Comparison of ENCODE assay signal across 17 cellular contexts in the genomic region with DNA sequence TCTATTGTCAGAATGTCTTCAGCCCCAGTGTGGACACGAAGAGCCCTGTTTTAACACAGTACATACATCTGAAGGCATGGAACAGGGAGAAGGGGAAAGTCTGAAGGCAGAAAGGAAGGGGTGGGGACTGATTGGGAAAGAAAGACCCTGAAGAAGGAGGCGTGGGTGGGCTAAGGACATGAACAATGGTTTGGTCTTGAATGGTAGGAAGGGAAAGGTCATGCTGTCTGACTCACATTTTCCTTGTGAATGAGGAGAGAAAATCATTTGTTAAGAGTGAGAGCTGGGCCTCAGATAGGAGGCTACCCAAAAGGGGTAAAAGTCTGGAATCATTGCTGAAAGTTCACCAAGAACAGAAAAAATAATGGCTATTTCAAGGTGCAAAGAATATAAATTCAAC.
DNase-seq lines count a peak whose midpoint lies in the region; ATAC-seq and TF ChIP-seq lines count a peak whose summit lies in the region.
"Had no signal": no experiment of that assay in that cellular context is flagged by ENCODE, and none has a peak within 500 bp of the region (broad histone marks: within the 10 kb centered on the region; RNA-seq: fewer than 3 reads in every experiment).

No MANE protein-coding gene starts in this region.

- H3K79me2 ChIP-seq in mesendoderm (ENCODE audit: control insufficient read depth, insufficient read depth, low read length): no peaks in the 10 kb centered on the region
- no peaks in the 10 kb centered on the region for H3K79me2 ChIP-seq in mammary epithelial cell (ENCODE audit: insufficient read depth, low read length)

- no peak overlapping the region for H3K23ac ChIP-seq in mesendoderm (ENCODE audit: low read length)

- CTCF ChIA-PET in mammary epithelial cell (lab: Charles Lee; ENCODE audit: low non-redundant PET): no interaction called here

- H3K4me2 ChIP-seq in mesendoderm (ENCODE audit: low read length) (no peak overlapping the region), mammary epithelial cell (ENCODE audit: insufficient read depth, low read depth, low read length) (no peak overlapping the region)
- H3K4me2 ChIP-seq: BLaER1 had no signal

- no peak overlapping the region for H3K56ac ChIP-seq in mesendoderm (ENCODE audit: low read length)

- H3K9ac ChIP-seq in mesendoderm (ENCODE audit: low read length) (no peak overlapping the region), mammary epithelial cell (ENCODE audit: insufficient read depth, low read length) (no peak overlapping the region)
- H3K9ac ChIP-seq: BLaER1 had no signal

- H3K4me3 ChIP-seq in ectodermal cell (ENCODE audit: insufficient read depth, low read depth, low read length) (no peak overlapping the region), mesendoderm (ENCODE audit: low read length) (no peak overlapping the region), mammary epithelial cell (replicated peaks in 1 of 3; ENCODE audit: insufficient read depth in 1 of 3, low read depth in 2 of 3, low read length in 3 of 3) (no peak overlapping the region)
- H3K4me3 ChIP-seq: BLaER1, HAP-1, K562 had no signal

- peaks cover 40% of the 10 kb centered on the region for H3K9me3 Mint-ChIP-seq in activated T-helper 1 cell treated with anti-CD3 and anti-CD28 coated beads, Interleukin-12 subunit alpha, Interleukin-12 subunit beta, Interleukin-2, Interleukin-4 antibody, amounts not matched to agents 30 ng/mL and 10 ng/mL and 1 ng/mL, durations not matched to agents 14 hours and 24 hours and 36 hours

- H3K79me1 ChIP-seq in mesendoderm (ENCODE audit: low read length): no peaks in the 10 kb centered on the region

- H3K4ac ChIP-seq in mesendoderm (ENCODE audit: low read depth, low read length): no peak overlapping the region

- WGBS in ectodermal cell, 2 experiments: 53 to 68% methylated on average over 2 of the region's 2 CpGs
- WGBS in mesendoderm (ENCODE audit: extremely low coverage, insufficient coverage, low lambda C conversion rate): no CpG with 5 or more reads among the region's 2 CpGs
- WGBS in mammary epithelial cell (ENCODE audit: low coverage, missing lambda C conversion rate): 29% methylated on average over 2 of the region's 2 CpGs

- H4K8ac ChIP-seq in mesendoderm (ENCODE audit: low read depth, low read length): no peak overlapping the region

- no peaks in the 10 kb centered on the region for H3K36me3 ChIP-seq in ectodermal cell (ENCODE audit: control insufficient read depth, insufficient read depth, low read length)
- H3K36me3 ChIP-seq in mesendoderm (ENCODE audit: control insufficient read depth, insufficient read depth, low read length): peaks cover 1% of the 10 kb centered on the region
- H3K36me3 ChIP-seq in mammary epithelial cell (ENCODE audit: insufficient read depth, low read length): no peaks in the 10 kb centered on the region
- H3K36me3 ChIP-seq: BLaER1, HAP-1 had no signal

- no TSS peak for BruUV-seq in mammary epithelial cell (replicated peaks; lab: Mats Ljungman, UMichigan)

- no peak overlapping the region for H2BK120ac ChIP-seq in mesendoderm (ENCODE audit: low read depth, low read length)

- dilution Hi-C loops in mammary epithelial cell (cut with HindIII; ENCODE audit: low sequenced_read_pairs): no loop called here

- no peaks in the 10 kb centered on the region for H3K27me3 Mint-ChIP-seq in activated T-helper 1 cell treated with anti-CD3 and anti-CD28 coated beads, Interleukin-12 subunit alpha, Interleukin-12 subunit beta, Interleukin-2, Interleukin-4 antibody, amounts not matched to agents 30 ng/mL and 10 ng/mL and 1 ng/mL, durations not matched to agents 14 hours and 24 hours and 36 hours (ENCODE audit: insufficient read depth)
- H3K27me3 Mint-ChIP-seq: CD4-positive, CD25-positive, alpha-beta regulatory T cell had no signal

- H3K27me3 ChIP-seq in ectodermal cell (ENCODE audit: control insufficient read depth, insufficient read depth, low read length, poor library complexity, severe bottlenecking) (no peaks in the 10 kb centered on the region), mesendoderm (ENCODE audit: insufficient read depth, low read length, poor library complexity) (no peaks in the 10 kb centered on the region), mammary epithelial cell (ENCODE audit: insufficient read depth, low read length) (no peaks in the 10 kb centered on the region)
- H3K27me3 ChIP-seq: BLaER1 had no signal

- in situ Hi-C loops in SK-MEL-5 (cut with HindIII; ENCODE audit: low pct_unique_long_range_greater_than_20kb, low sequenced_read_pairs): no loop called here
- in situ Hi-C loops in mammary epithelial cell (cut with MboI; ENCODE audit: low sequenced_read_pairs in 2 of 2): no loop called here

- H3K36me3 Mint-ChIP-seq in activated T-helper 1 cell treated with anti-CD3 and anti-CD28 coated beads, Interleukin-12 subunit alpha, Interleukin-12 subunit beta, Interleukin-2, Interleukin-4 antibody, amounts not matched to agents 30 ng/mL and 10 ng/mL and 1 ng/mL, durations not matched to agents 14 hours and 24 hours and 36 hours (ENCODE audit: low read depth): no peaks in the 10 kb centered on the region
- H3K36me3 Mint-ChIP-seq: CD4-positive, CD25-positive, alpha-beta regulatory T cell had no signal

- no peaks in the 10 kb centered on the region for H4K20me1 ChIP-seq in mammary epithelial cell (ENCODE audit: insufficient read depth, low read length)
- H4K20me1 ChIP-seq: BLaER1 had no signal

- H3K18ac ChIP-seq in mesendoderm (ENCODE audit: low read length): no peak overlapping the region

- ATAC-seq in sciatic nerve: peak; percentile 38
- ATAC-seq: K562 had no signal

- H3K27ac ChIP-seq in ectodermal cell (ENCODE audit: insufficient read depth, low read depth, low read length, poor library complexity, severe bottlenecking) (peak overlapping the region; percentile 26), mesendoderm (ENCODE audit: low read depth, low read length) (no peak overlapping the region), mammary epithelial cell (ENCODE audit: insufficient read depth, low read depth, low read length) (no peak overlapping the region)
- H3K27ac ChIP-seq: BLaER1, HL-60 had no signal

- H3K4me3 Mint-ChIP-seq in activated T-helper 1 cell treated with anti-CD3 and anti-CD28 coated beads, Interleukin-12 subunit alpha, Interleukin-12 subunit beta, Interleukin-2, Interleukin-4 antibody, amounts not matched to agents 30 ng/mL and 10 ng/mL and 1 ng/mL, durations not matched to agents 14 hours and 24 hours and 36 hours: no peak overlapping the region
- H3K4me3 Mint-ChIP-seq: CD4-positive, CD25-positive, alpha-beta regulatory T cell had no signal

- H3K4me1 Mint-ChIP-seq in activated T-helper 1 cell treated with anti-CD3 and anti-CD28 coated beads, Interleukin-12 subunit alpha, Interleukin-12 subunit beta, Interleukin-2, Interleukin-4 antibody, amounts not matched to agents 30 ng/mL and 10 ng/mL and 1 ng/mL, durations not matched to agents 14 hours and 24 hours and 36 hours (ENCODE audit: low read depth): no peaks in the 10 kb centered on the region
- H3K4me1 Mint-ChIP-seq: CD4-positive, CD25-positive, alpha-beta regulatory T cell had no signal

- no peak overlapping the region for H2AK5ac ChIP-seq in mesendoderm (ENCODE audit: low read length)

- intact Hi-C loops in sciatic nerve (cut with DNase I) (no loop called here), mammary epithelial cell (cut with micrococcal nuclease) (no loop called here)
- intact Hi-C loops in activated T-helper 1 cell treated with anti-CD3 and anti-CD28 coated beads, Interleukin-12 subunit alpha, Interleukin-12 subunit beta, Interleukin-2, Interleukin-4 antibody, amounts not matched to agents 30 ng/mL and 10 ng/mL and 1 ng/mL, durations not matched to agents 14 hours and 24 hours and 36 hours (cut with micrococcal nuclease): loop anchor here (10.0 kb wide), 2 partner anchors 56 to 84 kb away; no protein-coding TSS in a partner anchor

- no peak overlapping the region for H4K5ac ChIP-seq in mesendoderm (ENCODE audit: low read length)

- DNase-seq in SK-MEL-5 (ENCODE audit: low read depth, low spot score) (peak; percentile 30), mesendoderm (peak; percentile 25), sciatic nerve (ENCODE audit: low spot score) (no peak), mammary epithelial cell (no peak), HT-29 (ENCODE audit: low spot score) (no peak)
- DNase-seq in activated T-helper 1 cell treated with anti-CD3 and anti-CD28 coated beads, Interleukin-12 subunit alpha, Interleukin-12 subunit beta, Interleukin-2, Interleukin-4 antibody, amounts not matched to agents 30 ng/mL and 10 ng/mL and 1 ng/mL, durations not matched to agents 14 hours and 24 hours and 36 hours (ENCODE audit: low spot score): no peak
- DNase-seq: 8988T; AML-193; CD4-positive, CD25-positive, alpha-beta regulatory T cell; DMS53; GF-D8; GOT3 had no signal

- TF ChIP-seq CTCF in mammary epithelial cell (conservative IDR thresholded peaks at IDR 0.05 in 1 of 2, IDR thresholded peaks at IDR 0.05 in 1 of 2; ENCODE audit: extremely low read depth in 1 of 2, insufficient read depth in 1 of 2, low read depth in 1 of 2, low read length in 2 of 2): no peak

- H3K4me1 ChIP-seq in ectodermal cell (ENCODE audit: control insufficient read depth, insufficient read depth, low read length) (peaks cover 6% of the 10 kb centered on the region), mesendoderm (ENCODE audit: control insufficient read depth, low read depth, low read length) (no peaks in the 10 kb centered on the region), mammary epithelial cell (ENCODE audit: insufficient read depth, low read length) (no peaks in the 10 kb centered on the region)
- H3K4me1 ChIP-seq: BLaER1, HAP-1 had no signal

- no peak overlapping the region for H3K27ac Mint-ChIP-seq in activated T-helper 1 cell treated with anti-CD3 and anti-CD28 coated beads, Interleukin-12 subunit alpha, Interleukin-12 subunit beta, Interleukin-2, Interleukin-4 antibody, amounts not matched to agents 30 ng/mL and 10 ng/mL and 1 ng/mL, durations not matched to agents 14 hours and 24 hours and 36 hours
- H3K27ac Mint-ChIP-seq: CD4-positive, CD25-positive, alpha-beta regulatory T cell had no signal

- no peak overlapping the region for H2BK15ac ChIP-seq in mesendoderm (replicated peaks; ENCODE audit: low read depth)

- no peak overlapping the region for H2BK5ac ChIP-seq in mesendoderm (ENCODE audit: low read length)

- no peak overlapping the region for H2AFZ ChIP-seq in mammary epithelial cell (ENCODE audit: low read depth, low read length)

- H3K9me3 ChIP-seq in ectodermal cell (ENCODE audit: control insufficient read depth, low read length): no peaks in the 10 kb centered on the region
- peaks cover 26% of the 10 kb centered on the region for H3K9me3 ChIP-seq in mammary epithelial cell (replicated peaks; ENCODE audit: insufficient read depth, low read length)
- H3K9me3 ChIP-seq: BLaER1, HAP-1 had no signal

Comparison
In these comparisons a context has a peak if more than half of its experiments do, and no peak if none do; other contexts are left out.
1. DNase-seq: peak in SK-MEL-5 (single experiment) and mesendoderm (single experiment); none in sciatic nerve (single experiment), activated T-helper 1 cell treated with anti-CD3 and anti-CD28 coated beads, Interleukin-12 subunit alpha, Interleukin-12 subunit beta, Interleukin-2, Interleukin-4 antibody, amounts not matched to agents 30 ng/mL and 10 ng/mL and 1 ng/mL, durations not matched to agents 14 hours and 24 hours and 36 hours (single experiment), mammary epithelial cell (single experiment) and HT-29 (single experiment).